ENCODE assay signal across 1 cellular context in genomic region chr22:19423906-19424500, GRCh38.
TF ChIP-seq lines count a peak whose summit lies in the region.

No MANE protein-coding gene starts in this region.

TF ChIP-seq in IMR-90, 13 proteins besides CTCF, POLR2A, EP300 and RAD21:
- TF ChIP-seq SMC3 (IDR thresholded peaks at IDR 0.05; ENCODE audit: low read depth, low read length) (no peak), MAFK (IDR thresholded peaks at IDR 0.05; ENCODE audit: low read depth, low read length) (no peak), USF2 (IDR thresholded peaks at IDR 0.05; ENCODE audit: low read depth, low read length) (peak; percentile 46; the same call in 1 of the 2 replicates), BHLHE40 (IDR thresholded peaks at IDR 0.05; ENCODE audit: low read depth, low read length) (no peak), RFX5 (IDR thresholded peaks at IDR 0.05; ENCODE audit: low read depth, low read length) (no peak)
